Comparison of ENCODE assay signal across 9 cellular contexts in genomic region chr19:12796146-12797071, GRCh38. TPM values are rescaled to one million over a fixed set of nuclear protein-coding genes. Genes with fewer than 3 reads are reported as not detected.
DNase-seq lines count a peak whose midpoint lies in the region; ATAC-seq and TF ChIP-seq lines count a peak whose summit lies in the region.
"Had no signal": no experiment of that assay in that cellular context is flagged by ENCODE, and none has a peak within 500 bp of the region (broad histone marks: within the 10 kb centered on the region; RNA-seq: fewer than 3 reads in every experiment).

No MANE protein-coding gene starts in this region.

- H3K36me3 ChIP-seq in left ventricle myocardium inferior (peaks cover 38% of the 10 kb centered on the region), psoas muscle (ENCODE audit: insufficient read depth in 1 of 2, low read depth in 1 of 2) (peaks cover 0 to 31% of the 10 kb centered on the region in 2 donors)

- H3K4me1 ChIP-seq in left ventricle myocardium inferior (peaks cover 60% of the 10 kb centered on the region), psoas muscle (peaks cover 17% of the 10 kb centered on the region)

- H3K27ac ChIP-seq in left ventricle myocardium inferior (replicated peaks) (peak overlapping the region; percentile 96), psoas muscle (peak overlapping the region; percentile 19)

- H3K4me3 ChIP-seq in left ventricle myocardium inferior: peak overlapping the region; percentile 20
- no peak overlapping the region for H3K4me3 ChIP-seq in psoas muscle

- ATAC-seq in psoas muscle (peak in 2 of 4 donors; percentile 28 to 40), HG02571 (IDR thresholded peaks at IDR 0.05; ENCODE audit: unreplicated experiment) (no peak), HG03196 (IDR thresholded peaks at IDR 0.05; ENCODE audit: unreplicated experiment) (no peak)

- DNase-seq in GDM1 (lab: John Stamatoyannopoulos, UW) (peak; percentile 71), NCI-H128 (lab: John Stamatoyannopoulos, UW; ENCODE audit: unreplicated experiment) (peak; percentile 74), SW480 (ENCODE audit: low spot score) (peak; percentile 80), amniotic stem cell (lab: John Stamatoyannopoulos, UW) (peak; percentile 42), left ventricle myocardium inferior (peak; percentile 59), psoas muscle (peak; percentile 71 to 85)

- no peaks in the 10 kb centered on the region for H3K27me3 ChIP-seq in left ventricle myocardium inferior (ENCODE audit: low read depth)
- H3K27me3 ChIP-seq in psoas muscle (ENCODE audit: insufficient read depth in 3 of 3, low read length in 2 of 3): no peaks in the 10 kb centered on the region

- TF ChIP-seq CTCF in left ventricle myocardium inferior (IDR thresholded peaks at IDR 0.05; ENCODE audit: borderline replicate concordance) (peak; percentile 97), psoas muscle (IDR thresholded peaks at IDR 0.05) (peak; percentile 93)

- intact Hi-C loops in left ventricle myocardium inferior (cut with micrococcal nuclease) (no loop called here), psoas muscle (cut with DNase I) (loop anchor here (1.0 to 5.0 kb wide), 4 partner anchors 19 to 74 kb away; partner anchors contain the start of gene TNPO2 (in 1 of the 2))

- WGBS in psoas muscle, 3 donors: 11 to 17% (median 11%) methylated on average over 18 of the region's 18 CpGs

- H3K9me3 ChIP-seq in left ventricle myocardium inferior (replicated peaks) (no peaks in the 10 kb centered on the region), psoas muscle (no peaks in the 10 kb centered on the region)

RNA-seq across cellular contexts. Expression of gene JUNB, which starts 5.1 kb away (rescaled TPM):
- total RNA-seq in left ventricle myocardium inferior (26.7 TPM), psoas muscle (100 to 1,000 TPM in 2 of 4 donors, 10 to 100 TPM in 2; 29.2 to 217 (median 73.6) TPM)
- 100 to 1,000 TPM in 1 of 3 donors, 10 to 100 TPM in 2; 25.1 to 145 (median 31.9) TPM for polyA plus RNA-seq in psoas muscle

RNA-seq across cellular contexts. Expression of gene PRDX2, which starts 5.2 kb away (rescaled TPM):
- total RNA-seq in left ventricle myocardium inferior (700 TPM), psoas muscle (100 to 1,000 TPM; 273 to 419 (median 370) TPM)
- 100 to 1,000 TPM; 329 to 535 (median 396) TPM for polyA plus RNA-seq in psoas muscle

RNA-seq across cellular contexts. Expression of gene THSD8, which starts 5.5 kb away (rescaled TPM):
- 2.7 TPM for total RNA-seq in left ventricle myocardium inferior
- total RNA-seq in psoas muscle: 1 to 10 TPM in 3 of 4 donors, under 1 TPM in 1; 0.92 to 3.2 (median 2.0) TPM
- polyA plus RNA-seq in psoas muscle: 1 to 10 TPM; 1.9 to 2.5 (median 2.0) TPM
- total RNA-seq: glomerular endothelial cell had no signal

RNA-seq across cellular contexts. Expression of gene RNASEH2A, which starts 10.0 kb away (rescaled TPM):
- 2.5 TPM for total RNA-seq in left ventricle myocardium inferior
- total RNA-seq in psoas muscle: 1 to 10 TPM; 2.4 to 5.0 (median 3.0) TPM
- 1 to 10 TPM; 3.6 to 9.0 (median 8.6) TPM for polyA plus RNA-seq in psoas muscle

RNA-seq across cellular contexts. Expression of gene HOOK2, which starts 21.1 kb away (rescaled TPM):
- total RNA-seq in left ventricle myocardium inferior: 66.3 TPM
- total RNA-seq in psoas muscle: 10 to 100 TPM; 20.3 to 33.0 (median 23.8) TPM
- polyA plus RNA-seq in psoas muscle: 10 to 100 TPM; 11.3 to 21.7 (median 19.0) TPM
